Comparison of ENCODE assay signal across 18 cellular contexts in the genomic region with DNA sequence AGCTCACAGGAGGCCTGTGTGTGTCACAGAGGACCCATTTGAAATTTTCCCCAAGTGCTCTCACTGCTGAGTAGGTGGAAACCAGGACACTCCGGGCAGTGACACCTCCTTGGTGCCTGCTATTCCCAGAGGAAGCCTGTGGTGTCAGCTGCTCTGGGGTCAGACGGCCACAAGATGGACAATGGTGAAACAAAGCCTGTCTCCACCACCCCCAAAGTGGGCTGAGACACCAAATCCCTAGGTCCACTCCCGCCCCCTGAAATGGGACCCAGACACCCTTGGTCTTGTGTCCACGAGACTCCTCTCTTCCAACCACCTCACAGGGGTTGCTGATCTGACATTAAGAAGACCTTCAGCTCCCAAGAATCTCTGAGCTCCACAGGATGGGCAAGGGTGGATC. TPM values are rescaled to one million over a fixed set of nuclear protein-coding genes. Genes with fewer than 3 reads are reported as not detected.
"Had no signal": no experiment of that assay in that cellular context is flagged by ENCODE, and none has a peak within 500 bp of the region (broad histone marks: within the 10 kb centered on the region; RNA-seq: fewer than 3 reads in every experiment).

No MANE protein-coding gene starts in this region.

- ATAC-seq: activated CD4-positive, alpha-beta T cell treated with anti-CD3 and anti-CD28 coated beads for 36 hours; activated T-cell treated with anti-CD3 and anti-CD28 coated beads, Interleukin-2, amount 50 U/mL, for 72 hours had no signal

- H3K27me3 ChIP-seq: MG63, Peyer's patch had no signal

- H3K27ac ChIP-seq: Peyer's patch, WERI-Rb-1 had no signal

- DNase-seq: activated CD4-positive, alpha-beta memory T cell treated with anti-CD3 and anti-CD28 coated beads, Interleukin-2, amount 10 ng/mL, durations not matched to agents 7 days and 5 days; activated CD4-positive, alpha-beta T cell treated with anti-CD3 and anti-CD28 coated beads for 36 hours; activated CD4-positive, alpha-beta T cell treated with anti-CD3 and anti-CD28 coated beads, Interleukin-2, amount 50 U/mL, for 1 hour; activated naive CD4-positive, alpha-beta T cell treated with anti-CD3 and anti-CD28 coated beads, Interleukin-2, amount 10 ng/mL, durations not matched to agents 7 days and 5 days; activated naive CD8-positive, alpha-beta T cell treated with anti-CD3 and anti-CD28 coated beads for 36 hours; activated T-cell treated with anti-CD3 and anti-CD28 coated beads, Interleukin-2, amount 50 U/mL, for 72 hours; caudate nucleus; MG63; NCI-H1105 treated with DMSO at 0.1 percent for 48 hours; NCI-H146; NCI-H187 treated with DMSO at 0.1 percent for 48 hours; NCI-H2081 treated with DMSO at 0.1 percent for 48 hours; NCI-H446; NCI-H524; Peyer's patch; SIG-M5; T-helper 1 cell; WERI-Rb-1 had no signal

- H3K4me3 ChIP-seq: MG63, Peyer's patch had no signal

- H3K36me3 ChIP-seq: MG63, Peyer's patch, WERI-Rb-1 had no signal

- H3K9me3 ChIP-seq: MG63, Peyer's patch had no signal

RNA-seq across cellular contexts. Expression of a gene that starts 59.6 kb away (rescaled TPM):
- total RNA-seq: activated CD4-positive, alpha-beta memory T cell treated with anti-CD3 and anti-CD28 coated beads, Interleukin-2, amount 10 ng/mL, durations not matched to agents 7 days and 5 days had no signal
